Comparison of ENCODE assay signal across 32 cellular contexts in genomic region chr11:15993360-15993759, GRCh38.
"Had no signal": no experiment of that assay in that cellular context is flagged by ENCODE, and none has a peak within 500 bp of the region (broad histone marks: within the 10 kb centered on the region; RNA-seq: fewer than 3 reads in every experiment).

No MANE protein-coding gene starts in this region.

- H3K4me3 ChIP-seq: adrenal gland, body of pancreas, esophagus squamous epithelium, gastroesophageal sphincter had no signal

- ATAC-seq: activated CD4-positive, alpha-beta T cell treated with anti-CD3 and anti-CD28 coated beads for 36 hours; activated CD8-positive, alpha-beta memory T cell treated with anti-CD3 and anti-CD28 coated beads, Interleukin-2, amount 10 ng/mL, durations not matched to agents 7 days and 5 days; activated CD8-positive, alpha-beta T cell treated with anti-CD3 and anti-CD28 coated beads, Interleukin-2, amount 10 ng/mL, durations not matched to agents 7 days and 5 days; activated naive CD8-positive, alpha-beta T cell treated with anti-CD3 and anti-CD28 coated beads, Interleukin-2, amount 50 U/mL, for 24 hours; body of pancreas; gastroesophageal sphincter; T-helper 17 cell had no signal

- H3K9me3 ChIP-seq: adrenal gland, body of pancreas, esophagus squamous epithelium, gastroesophageal sphincter had no signal

- H3K27ac Mint-ChIP-seq: activated CD4-positive, alpha-beta memory T cell treated with anti-CD3 and anti-CD28 coated beads for 36 hours; activated CD4-positive, alpha-beta T cell treated with anti-CD3 and anti-CD28 coated beads for 36 hours; activated CD4-positive, alpha-beta T cell treated with anti-CD3 and anti-CD28 coated beads, Interleukin-2, amount 10 ng/mL, durations not matched to agents 24 days and 14 days; activated CD8-positive, alpha-beta memory T cell treated with anti-CD3 and anti-CD28 coated beads, Interleukin-2, amount 10 ng/mL, durations not matched to agents 7 days and 5 days; activated CD8-positive, alpha-beta T cell treated with anti-CD3 and anti-CD28 coated beads, Interleukin-2, amount 10 ng/mL, durations not matched to agents 7 days and 5 days; activated naive CD4-positive, alpha-beta T cell treated with anti-CD3 and anti-CD28 coated beads for 36 hours; activated naive CD4-positive, alpha-beta T cell treated with anti-CD3 and anti-CD28 coated beads, Interleukin-2, amount 50 U/mL, for 24 hours; activated naive CD8-positive, alpha-beta T cell treated with anti-CD3 and anti-CD28 coated beads for 36 hours; activated naive CD8-positive, alpha-beta T cell treated with anti-CD3 and anti-CD28 coated beads, Interleukin-2, amount 50 U/mL, for 24 hours; activated T-helper 1 cell treated with anti-CD3 and anti-CD28 coated beads, Interleukin-12 subunit alpha, Interleukin-12 subunit beta, Interleukin-2, Interleukin-4 antibody, amounts not matched to agents 30 ng/mL and 10 ng/mL and 1 ng/mL, durations not matched to agents 14 hours and 24 hours and 36 hours; activated T-helper 2 cell treated with anti-CD3 and anti-CD28 coated beads, Interferon-gamma antibody, Interleukin-2, Interleukin-4, amounts not matched to agents 10 μg/mL and 5 μg/mL and 100 μg/mL, durations not matched to agents 14 hours and 24 hours and 36 hours; T-helper 17 cell; T-helper 2 cell treated with Interferon-gamma antibody and Interleukin-4, amounts not matched to agents 5 μg/mL and 100 μg/mL, for 36 hours had no signal

- H3K27ac ChIP-seq: adrenal gland, body of pancreas, epithelial cell of prostate, esophagus squamous epithelium, gastroesophageal sphincter had no signal

- H3K4me3 Mint-ChIP-seq: activated CD4-positive, alpha-beta memory T cell treated with anti-CD3 and anti-CD28 coated beads for 36 hours; activated CD4-positive, alpha-beta T cell treated with anti-CD3 and anti-CD28 coated beads for 36 hours; activated CD4-positive, alpha-beta T cell treated with anti-CD3 and anti-CD28 coated beads, Interleukin-2, amount 10 ng/mL, durations not matched to agents 24 days and 14 days; activated CD8-positive, alpha-beta memory T cell treated with anti-CD3 and anti-CD28 coated beads, Interleukin-2, amount 10 ng/mL, durations not matched to agents 7 days and 5 days; activated CD8-positive, alpha-beta T cell treated with anti-CD3 and anti-CD28 coated beads, Interleukin-2, amount 10 ng/mL, durations not matched to agents 7 days and 5 days; activated naive CD4-positive, alpha-beta T cell treated with anti-CD3 and anti-CD28 coated beads for 36 hours; activated naive CD4-positive, alpha-beta T cell treated with anti-CD3 and anti-CD28 coated beads, Interleukin-2, amount 50 U/mL, for 24 hours; activated naive CD8-positive, alpha-beta T cell treated with anti-CD3 and anti-CD28 coated beads for 36 hours; activated naive CD8-positive, alpha-beta T cell treated with anti-CD3 and anti-CD28 coated beads, Interleukin-2, amount 50 U/mL, for 24 hours; activated T-helper 1 cell treated with anti-CD3 and anti-CD28 coated beads, Interleukin-12 subunit alpha, Interleukin-12 subunit beta, Interleukin-2, Interleukin-4 antibody, amounts not matched to agents 30 ng/mL and 10 ng/mL and 1 ng/mL, durations not matched to agents 14 hours and 24 hours and 36 hours; T-helper 17 cell; T-helper 2 cell treated with Interferon-gamma antibody and Interleukin-4, amounts not matched to agents 5 μg/mL and 100 μg/mL, for 36 hours had no signal

- DNase-seq: activated CD4-positive, alpha-beta memory T cell treated with anti-CD3 and anti-CD28 coated beads for 36 hours; activated CD4-positive, alpha-beta T cell treated with anti-CD3 and anti-CD28 coated beads for 36 hours; activated CD4-positive, alpha-beta T cell treated with anti-CD3 and anti-CD28 coated beads, Interleukin-2, amount 10 ng/mL, durations not matched to agents 24 days and 14 days; activated CD4-positive, CD25-positive, alpha-beta regulatory T cell; activated CD4-positive, CD25-positive, alpha-beta regulatory T cell treated with anti-CD3 and anti-CD28 coated beads, Interleukin-2, amount 50 U/mL, for 72 hours; activated CD8-positive, alpha-beta memory T cell treated with anti-CD3 and anti-CD28 coated beads, Interleukin-2, amount 10 ng/mL, durations not matched to agents 7 days and 5 days; activated CD8-positive, alpha-beta memory T cell treated with anti-CD3 and anti-CD28 coated beads, Interleukin-2, amount 50 U/mL, for 4 hours; activated CD8-positive, alpha-beta T cell treated with anti-CD3 and anti-CD28 coated beads, Interleukin-2, amount 10 ng/mL, durations not matched to agents 7 days and 5 days; activated effector memory CD4-positive, alpha-beta T cell treated with anti-CD3 and anti-CD28 coated beads, Interleukin-2, amount 50 U/mL, for 16 hours; activated naive CD4-positive, alpha-beta T cell treated with anti-CD3 and anti-CD28 coated beads for 36 hours; activated naive CD8-positive, alpha-beta T cell treated with anti-CD3 and anti-CD28 coated beads for 36 hours; activated naive CD8-positive, alpha-beta T cell treated with anti-CD3 and anti-CD28 coated beads, Interleukin-2, amount 50 U/mL, for 24 hours; activated T-cell treated with anti-CD3 and anti-CD28 coated beads, Interleukin-2, amount 50 U/mL, for 1 hour; activated T-cell treated with anti-CD3 and anti-CD28 coated beads, Interleukin-2, amount 50 U/mL, for 48 hours; adrenal gland; amygdala; aorta; body of pancreas; caudate nucleus; effector CD8-positive, alpha-beta T cell; esophagus squamous epithelium; foreskin melanocyte; head of caudate nucleus; T-helper 1 cell; T-helper 17 cell; T1000 had no signal

- H3K4me1 Mint-ChIP-seq: activated CD4-positive, alpha-beta T cell treated with anti-CD3 and anti-CD28 coated beads for 36 hours; activated CD4-positive, alpha-beta T cell treated with anti-CD3 and anti-CD28 coated beads, Interleukin-2, amount 10 ng/mL, durations not matched to agents 24 days and 14 days; activated CD8-positive, alpha-beta memory T cell treated with anti-CD3 and anti-CD28 coated beads, Interleukin-2, amount 10 ng/mL, durations not matched to agents 7 days and 5 days; activated naive CD4-positive, alpha-beta T cell treated with anti-CD3 and anti-CD28 coated beads, Interleukin-2, amount 50 U/mL, for 24 hours; activated naive CD8-positive, alpha-beta T cell treated with anti-CD3 and anti-CD28 coated beads for 36 hours; activated naive CD8-positive, alpha-beta T cell treated with anti-CD3 and anti-CD28 coated beads, Interleukin-2, amount 50 U/mL, for 24 hours; T-helper 17 cell had no signal

- H3K4me1 ChIP-seq: adrenal gland, body of pancreas, esophagus squamous epithelium had no signal

- H3K27me3 ChIP-seq: adrenal gland, body of pancreas, esophagus squamous epithelium, gastroesophageal sphincter had no signal

- H3K9me3 Mint-ChIP-seq: activated CD4-positive, alpha-beta memory T cell treated with anti-CD3 and anti-CD28 coated beads for 36 hours; activated CD4-positive, alpha-beta T cell treated with anti-CD3 and anti-CD28 coated beads, Interleukin-2, amount 10 ng/mL, durations not matched to agents 24 days and 14 days; activated naive CD4-positive, alpha-beta T cell treated with anti-CD3 and anti-CD28 coated beads for 36 hours; activated naive CD8-positive, alpha-beta T cell treated with anti-CD3 and anti-CD28 coated beads for 36 hours; activated T-helper 1 cell treated with anti-CD3 and anti-CD28 coated beads, Interleukin-12 subunit alpha, Interleukin-12 subunit beta, Interleukin-2, Interleukin-4 antibody, amounts not matched to agents 30 ng/mL and 10 ng/mL and 1 ng/mL, durations not matched to agents 14 hours and 24 hours and 36 hours; activated T-helper 2 cell treated with anti-CD3 and anti-CD28 coated beads, Interferon-gamma antibody, Interleukin-2, Interleukin-4, amounts not matched to agents 10 μg/mL and 5 μg/mL and 100 μg/mL, durations not matched to agents 14 hours and 24 hours and 36 hours; T-helper 2 cell treated with Interferon-gamma antibody and Interleukin-4, amounts not matched to agents 5 μg/mL and 100 μg/mL, for 36 hours had no signal

- H3K36me3 Mint-ChIP-seq: activated CD4-positive, alpha-beta memory T cell treated with anti-CD3 and anti-CD28 coated beads for 36 hours; activated CD8-positive, alpha-beta memory T cell treated with anti-CD3 and anti-CD28 coated beads, Interleukin-2, amount 10 ng/mL, durations not matched to agents 7 days and 5 days; activated naive CD4-positive, alpha-beta T cell treated with anti-CD3 and anti-CD28 coated beads, Interleukin-2, amount 50 U/mL, for 24 hours; activated naive CD8-positive, alpha-beta T cell treated with anti-CD3 and anti-CD28 coated beads for 36 hours had no signal

- H3K36me3 ChIP-seq: adrenal gland, esophagus squamous epithelium, gastroesophageal sphincter had no signal

- H3K27me3 Mint-ChIP-seq: activated CD4-positive, alpha-beta memory T cell treated with anti-CD3 and anti-CD28 coated beads for 36 hours; activated CD8-positive, alpha-beta memory T cell treated with anti-CD3 and anti-CD28 coated beads, Interleukin-2, amount 10 ng/mL, durations not matched to agents 7 days and 5 days; activated naive CD4-positive, alpha-beta T cell treated with anti-CD3 and anti-CD28 coated beads, Interleukin-2, amount 50 U/mL, for 24 hours; T-helper 17 cell had no signal
